9 cellular contexts compared by ENCODE assay signal in genomic region chr10:2358586-2358985, GRCh38.
"Had no signal": no experiment of that assay in that cellular context is flagged by ENCODE, and none has a peak within 500 bp of the region (broad histone marks: within the 10 kb centered on the region; RNA-seq: fewer than 3 reads in every experiment).

No MANE protein-coding gene starts in this region.

- H3K4me1 ChIP-seq: HAP-1 had no signal

- H3K27ac ChIP-seq: GM23248, HL-60 had no signal

- H3K9ac ChIP-seq: GM23248 had no signal

- DNase-seq: GM23248, GOT3, H7, HFFc6 had no signal

- ATAC-seq: HCT116, HepG2 had no signal

- H3K27ac Mint-ChIP-seq: HFFc6, IgD-negative memory B cell had no signal

- H3K9me3 Mint-ChIP-seq: IgD-negative memory B cell had no signal

- H3K4me3 ChIP-seq: GM23248, HAP-1 had no signal

- H3K27me3 Mint-ChIP-seq: IgD-negative memory B cell had no signal

- H3K36me3 Mint-ChIP-seq: IgD-negative memory B cell had no signal

- H3K9me3 ChIP-seq: HAP-1 had no signal

- H3K4me3 Mint-ChIP-seq: HFFc6, IgD-negative memory B cell had no signal

- H3K36me3 ChIP-seq: HAP-1 had no signal

- H2AFZ ChIP-seq: GM23248 had no signal
